In the genomic region with DNA sequence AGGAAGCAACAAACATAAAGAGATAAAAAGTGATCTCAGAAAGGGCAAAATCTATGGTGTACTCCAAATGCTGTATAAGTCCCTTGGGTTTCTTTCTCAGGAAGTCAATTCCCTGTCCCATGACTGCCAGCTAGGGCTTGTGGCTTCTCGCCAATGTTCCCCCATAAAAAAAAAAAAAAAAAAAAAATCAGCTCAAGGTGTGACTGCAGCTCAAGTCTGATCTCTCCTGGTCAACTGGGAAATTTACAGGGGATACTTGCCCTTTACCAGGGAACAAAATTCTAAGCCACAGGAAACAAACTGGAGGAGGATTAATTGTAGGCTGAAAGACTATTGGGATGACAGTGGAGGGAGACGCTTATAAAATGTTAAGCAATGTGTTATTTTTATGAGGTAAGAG, we compare ENCODE assay signal across 10 cellular contexts.
A peak's percentile ranks its signal among the peaks of the same experiment; 100 is the strongest.
DNase-seq lines count a peak whose midpoint lies in the region.
"Had no signal": no experiment of that assay in that cellular context is flagged by ENCODE, and none has a peak within 500 bp of the region (broad histone marks: within the 10 kb centered on the region; RNA-seq: fewer than 3 reads in every experiment).

No MANE protein-coding gene starts in this region.

- in situ Hi-C loops in G401 (cut with HindIII; ENCODE audit: low sequenced_read_pairs) = no loop called here

- DNase-seq in EL (peak; percentile 43), HT1080 (ENCODE audit: low read depth) (peak; percentile 77), SW480 (ENCODE audit: low spot score) (peak; percentile 65), kidney glomerular epithelial cell (lab: John Stamatoyannopoulos, UW) (peak; percentile 3), SHP77 (lab: John Stamatoyannopoulos, UW) (no peak), G401 (ENCODE audit: low spot score) (no peak), cerebellar nuclear complex (lab: John Stamatoyannopoulos, UW) (no peak), ecto neural progenitor cell (ENCODE audit: low spot score) (no peak)
- DNase-seq: activated CD4-positive, alpha-beta T cell treated with anti-CD3 and anti-CD28 coated beads for 36 hours; islet precursor cell had no signal

Comparison
In these comparisons a context has a peak if more than half of its experiments do, and no peak if none do; other contexts are left out.
1. DNase-seq: peak in EL (single experiment), HT1080 (single experiment), SW480 (single experiment) and kidney glomerular epithelial cell (single experiment); none in SHP77 (0 of 2), G401 (single experiment), cerebellar nuclear complex (0 of 2) and ecto neural progenitor cell (single experiment).